10 cellular contexts compared by ENCODE assay signal in genomic region chr17:1592751-1593629, GRCh38. TPM values are rescaled to one million over a fixed set of nuclear protein-coding genes. Genes with fewer than 3 reads are reported as not detected.
DNase-seq lines count a peak whose midpoint lies in the region; ATAC-seq and TF ChIP-seq lines count a peak whose summit lies in the region.
"Had no signal": no experiment of that assay in that cellular context is flagged by ENCODE, and none has a peak within 500 bp of the region (broad histone marks: within the 10 kb centered on the region; RNA-seq: fewer than 3 reads in every experiment).

No MANE protein-coding gene starts in this region.

- H3K4me1 Mint-ChIP-seq in effector memory CD8-positive, alpha-beta T cell (ENCODE audit: low read depth in 2 of 2) = peaks cover 0 to 2% of the 10 kb centered on the region in 2 donors
- peaks cover 2% of the 10 kb centered on the region for H3K4me1 Mint-ChIP-seq in activated CD4-positive, alpha-beta T cell treated with anti-CD3 and anti-CD28 coated beads, Interleukin-2, amount 10 ng/mL, durations not matched to agents 24 days and 14 days

- H3K4me3 Mint-ChIP-seq in effector memory CD8-positive, alpha-beta T cell = no peak overlapping the region
- no peak overlapping the region for H3K4me3 Mint-ChIP-seq in activated CD4-positive, alpha-beta T cell treated with anti-CD3 and anti-CD28 coated beads, Interleukin-2, amount 10 ng/mL, durations not matched to agents 24 days and 14 days

- no peaks in the 10 kb centered on the region for H3K27me3 Mint-ChIP-seq in effector memory CD8-positive, alpha-beta T cell
- H3K27me3 Mint-ChIP-seq in activated CD4-positive, alpha-beta T cell treated with anti-CD3 and anti-CD28 coated beads, Interleukin-2, amount 10 ng/mL, durations not matched to agents 24 days and 14 days = peaks cover 2% of the 10 kb centered on the region

- H3K36me3 Mint-ChIP-seq in effector memory CD8-positive, alpha-beta T cell (ENCODE audit: insufficient read depth) = peaks cover 2% of the 10 kb centered on the region
- no peaks in the 10 kb centered on the region for H3K36me3 Mint-ChIP-seq in activated CD4-positive, alpha-beta T cell treated with anti-CD3 and anti-CD28 coated beads, Interleukin-2, amount 10 ng/mL, durations not matched to agents 24 days and 14 days (ENCODE audit: low read depth)

- TF ChIP-seq CTCF in GM12865 (IDR thresholded peaks at IDR 0.05; ENCODE audit: insufficient read depth, low read depth, low read length, missing control alignments) = no peak

- intact Hi-C loops in activated CD4-positive, alpha-beta T cell treated with anti-CD3 and anti-CD28 coated beads, Interleukin-2, amount 10 ng/mL, durations not matched to agents 24 days and 14 days (cut with micrococcal nuclease) = no loop called here

- no peak overlapping the region for H3K27ac Mint-ChIP-seq in effector memory CD8-positive, alpha-beta T cell
- no peak overlapping the region for H3K27ac Mint-ChIP-seq in activated CD4-positive, alpha-beta T cell treated with anti-CD3 and anti-CD28 coated beads, Interleukin-2, amount 10 ng/mL, durations not matched to agents 24 days and 14 days

- ATAC-seq in GM21367 (IDR thresholded peaks at IDR 0.05; ENCODE audit: unreplicated experiment) (peak; percentile 62), HG03432 (IDR thresholded peaks at IDR 0.05; ENCODE audit: unreplicated experiment) (peak; percentile 73), HG02938 (IDR thresholded peaks at IDR 0.05; ENCODE audit: unreplicated experiment) (no peak)
- ATAC-seq in effector memory CD8-positive, alpha-beta T cell (replicated peaks) = peak; percentile 47

- peak; percentile 91 for DNase-seq in GM12865 (ENCODE audit: low read depth)
- DNase-seq in effector memory CD8-positive, alpha-beta T cell = no peak
- DNase-seq in KG1 (lab: John Stamatoyannopoulos, UW) = no peak
- DNase-seq in NOMO-1 treated with DMSO at 0.1 percent for 48 hours (lab: John Stamatoyannopoulos, UW; ENCODE audit: unreplicated experiment) = no peak
- no peak for DNase-seq in activated CD4-positive, alpha-beta T cell treated with anti-CD3 and anti-CD28 coated beads, Interleukin-2, amount 10 ng/mL, durations not matched to agents 24 days and 14 days
- DNase-seq: NCI-H446 had no signal

- H3K4me3 ChIP-seq in GM12865 (ENCODE audit: low read depth, low read length) = peak overlapping the region; percentile 45
- H3K4me3 ChIP-seq: skin epidermis had no signal

- no peaks in the 10 kb centered on the region for H3K9me3 Mint-ChIP-seq in effector memory CD8-positive, alpha-beta T cell
- no peaks in the 10 kb centered on the region for H3K9me3 Mint-ChIP-seq in activated CD4-positive, alpha-beta T cell treated with anti-CD3 and anti-CD28 coated beads, Interleukin-2, amount 10 ng/mL, durations not matched to agents 24 days and 14 days

RNA-seq across cellular contexts. Expression of gene PITPNA, which starts 30.4 kb away (rescaled TPM):
- 74.3 and 76.1 TPM in 2 replicates for total RNA-seq in activated CD4-positive, alpha-beta T cell treated with anti-CD3 and anti-CD28 coated beads, Interleukin-2, amount 10 ng/mL, durations not matched to agents 24 days and 14 days

RNA-seq across cellular contexts. Expression of gene SLC43A2, which starts 35.6 kb away (rescaled TPM):
- 2.8 and 3.4 TPM in 2 replicates for total RNA-seq in activated CD4-positive, alpha-beta T cell treated with anti-CD3 and anti-CD28 coated beads, Interleukin-2, amount 10 ng/mL, durations not matched to agents 24 days and 14 days

RNA-seq across cellular contexts. Expression of gene SCARF1, which starts 52.5 kb away (rescaled TPM):
- total RNA-seq in activated CD4-positive, alpha-beta T cell treated with anti-CD3 and anti-CD28 coated beads, Interleukin-2, amount 10 ng/mL, durations not matched to agents 24 days and 14 days = 8.4 and 9.5 TPM in 2 replicates

RNA-seq across cellular contexts. Expression of gene RILP, which starts 56.7 kb away (rescaled TPM):
- total RNA-seq in activated CD4-positive, alpha-beta T cell treated with anti-CD3 and anti-CD28 coated beads, Interleukin-2, amount 10 ng/mL, durations not matched to agents 24 days and 14 days = 7.3 and 11.4 TPM in 2 replicates
